Comparison of ENCODE assay signal across 21 cellular contexts in the genomic region with DNA sequence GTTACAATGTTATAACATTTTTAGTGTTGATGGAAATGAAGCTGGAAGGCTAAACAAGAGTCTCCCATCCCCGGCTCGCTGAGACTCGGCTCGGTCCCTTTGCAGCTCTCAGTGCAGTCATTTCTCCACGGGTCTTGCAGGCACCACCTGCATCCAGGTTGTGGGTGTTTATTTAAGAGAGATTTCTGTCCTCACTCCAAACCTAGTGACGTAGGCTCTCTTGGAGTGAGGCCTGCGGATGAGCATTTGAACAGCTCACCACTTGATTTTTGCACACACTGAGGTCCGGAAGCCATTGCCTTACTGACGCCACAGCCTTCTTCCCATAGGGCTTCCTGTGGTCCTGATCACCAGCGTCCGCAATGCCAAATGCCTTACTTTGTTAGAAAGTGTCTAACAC.
DNase-seq lines count a peak whose midpoint lies in the region; ATAC-seq, FAIRE-seq and TF ChIP-seq lines count a peak whose summit lies in the region.
"Had no signal": no experiment of that assay in that cellular context is flagged by ENCODE, and none has a peak within 500 bp of the region (broad histone marks: within the 10 kb centered on the region; RNA-seq: fewer than 3 reads in every experiment).

No MANE protein-coding gene starts in this region.

- H3K27ac Mint-ChIP-seq in Caco-2 (ENCODE audit: unreplicated experiment) = peak overlapping the region; percentile 20
- no peak overlapping the region for H3K27ac Mint-ChIP-seq in naive thymus-derived CD4-positive, alpha-beta T cell
- H3K27ac Mint-ChIP-seq: GM23338 had no signal

- no peaks in the 10 kb centered on the region for H3K4me1 Mint-ChIP-seq in Caco-2 (ENCODE audit: low read depth, unreplicated experiment)
- no peaks in the 10 kb centered on the region for H3K4me1 Mint-ChIP-seq in naive thymus-derived CD4-positive, alpha-beta T cell

- DNase-seq in Caco-2 = no peak
- DNase-seq in NCI-H2029 (lab: John Stamatoyannopoulos, UW) = peak; percentile 92
- peak; percentile 89 for DNase-seq in cerebellar cortex (ENCODE audit: low spot score)
- DNase-seq in naive thymus-derived CD4-positive, alpha-beta T cell = no peak
- DNase-seq: DMS153, KG1, MM.1S, NCI-H187 treated with DMSO at 0.1 percent for 48 hours, NCI-H2227 treated with DMSO at 0.1 percent for 48 hours, NCI-H69 had no signal

- no peaks in the 10 kb centered on the region for H3K9me3 Mint-ChIP-seq in Caco-2 (ENCODE audit: unreplicated experiment)
- H3K9me3 Mint-ChIP-seq in naive thymus-derived CD4-positive, alpha-beta T cell = no peaks in the 10 kb centered on the region
- H3K9me3 Mint-ChIP-seq: GM23338 had no signal

- no peak overlapping the region for H3K27ac ChIP-seq in naive thymus-derived CD4-positive, alpha-beta T cell (ENCODE audit: low read depth, low read length)

- peak; percentile 73 for FAIRE-seq in islet of Langerhans (lab: Jason Lieb, UNC)
- FAIRE-seq: A204.1, GM12878, GM18507 had no signal

- H3K4me3 ChIP-seq in Caco-2 (ENCODE audit: low read depth, low read length) = no peak overlapping the region
- H3K4me3 ChIP-seq in naive thymus-derived CD4-positive, alpha-beta T cell (ENCODE audit: low read length) = no peak overlapping the region
- H3K4me3 ChIP-seq: GM12878, GM23338 had no signal

- intact Hi-C loops in Caco-2 (cut with micrococcal nuclease; ENCODE audit: unreplicated experiment) = no loop called here
- intact Hi-C loops in naive thymus-derived CD4-positive, alpha-beta T cell (cut with micrococcal nuclease) = no loop called here

- H3K36me3 ChIP-seq in Caco-2 (ENCODE audit: control insufficient read depth, insufficient read depth, low read length) = no peaks in the 10 kb centered on the region; the same call in 1 of the 2 replicates
- H3K36me3 ChIP-seq in naive thymus-derived CD4-positive, alpha-beta T cell (ENCODE audit: control insufficient read depth in 2 of 3, insufficient read depth in 3 of 3, low read length in 3 of 3) = no peaks in the 10 kb centered on the region

- H3K4me1 ChIP-seq in Caco-2 = no peaks in the 10 kb centered on the region
- H3K4me1 ChIP-seq in naive thymus-derived CD4-positive, alpha-beta T cell (ENCODE audit: control insufficient read depth in 2 of 2, insufficient read depth in 2 of 2, low read length in 2 of 2) = no peaks in the 10 kb centered on the region

- no peak overlapping the region for H3K4me3 Mint-ChIP-seq in Caco-2 (ENCODE audit: unreplicated experiment)
- no peak overlapping the region for H3K4me3 Mint-ChIP-seq in naive thymus-derived CD4-positive, alpha-beta T cell
- H3K4me3 Mint-ChIP-seq: GM23338 had no signal

- CTCF ChIA-PET in Caco-2 (lab: Charles Lee) = interaction anchor here (1.2 kb wide), 1 partner anchor 265 kb away, joined by 3 read pairs; no protein-coding TSS in a partner anchor
- CTCF ChIA-PET in naive thymus-derived CD4-positive, alpha-beta T cell (lab: Charles Lee) = interaction anchor here (1.1 kb wide), 2 partner anchors 20 to 265 kb away, joined by 4 read pairs; no protein-coding TSS in a partner anchor

- POLR2A ChIA-PET in Caco-2 (lab: Charles Lee) = no interaction called here
- POLR2A ChIA-PET in naive thymus-derived CD4-positive, alpha-beta T cell (lab: Charles Lee) = no interaction called here

- no peaks in the 10 kb centered on the region for H3K9me3 ChIP-seq in Caco-2
- H3K9me3 ChIP-seq in naive thymus-derived CD4-positive, alpha-beta T cell (ENCODE audit: control insufficient read depth in 2 of 3, low read length in 3 of 3) = no peaks in the 10 kb centered on the region

- BruUV-seq in Caco-2 (replicated peaks; lab: Mats Ljungman, UMichigan) = no TSS peak

- ATAC-seq in GM18517 (IDR thresholded peaks at IDR 0.05; ENCODE audit: unreplicated experiment) = no peak
- ATAC-seq in HG02840 (IDR thresholded peaks at IDR 0.05; ENCODE audit: low FRiP score, unreplicated experiment) = no peak
- no peak for ATAC-seq in HG03432 (IDR thresholded peaks at IDR 0.05; ENCODE audit: unreplicated experiment)
- no peak for ATAC-seq in naive thymus-derived CD4-positive, alpha-beta T cell
- ATAC-seq: GM12878, GM23338, Panc1, Right ventricle myocardium inferior, SK-N-SH treated with all-trans-retinoic acid at 6 μM for 48 hours had no signal

- no peaks in the 10 kb centered on the region for H3K27me3 ChIP-seq in Caco-2 (replicated peaks; ENCODE audit: control insufficient read depth, insufficient read depth, low read length)
- no peaks in the 10 kb centered on the region for H3K27me3 ChIP-seq in naive thymus-derived CD4-positive, alpha-beta T cell (ENCODE audit: control insufficient read depth in 2 of 2, insufficient read depth in 2 of 2, low read length in 2 of 2)

- H3K27me3 Mint-ChIP-seq in Caco-2 (ENCODE audit: insufficient read depth, unreplicated experiment) = no peaks in the 10 kb centered on the region
- H3K27me3 Mint-ChIP-seq in naive thymus-derived CD4-positive, alpha-beta T cell = peaks cover 0 to 15% (median 8%) of the 10 kb centered on the region in 5 donors

- peaks cover 82% of the 10 kb centered on the region for H3K36me3 Mint-ChIP-seq in Caco-2 (ENCODE audit: insufficient read depth, unreplicated experiment)
- H3K36me3 Mint-ChIP-seq in naive thymus-derived CD4-positive, alpha-beta T cell = peaks cover 0 to 5% (median 0%) of the 10 kb centered on the region in 5 donors

- no peak for TF ChIP-seq CTCF in Caco-2 (IDR thresholded peaks at IDR 0.05; ENCODE audit: insufficient read depth in 1 of 2, low read depth in 1 of 2, low read length in 1 of 2, severe bottlenecking in 1 of 2, unreplicated experiment in 1 of 2)

Comparison
In these comparisons a context has a peak if more than half of its experiments do, and no peak if none do; other contexts are left out.
1. DNase-seq: peak in NCI-H2029 (single experiment) and cerebellar cortex (single experiment); none in Caco-2 (0 of 2) and naive thymus-derived CD4-positive, alpha-beta T cell (0 of 9).